1 cellular context compared by ENCODE assay signal in genomic region chr6:158571826-158572652, GRCh38.
TF ChIP-seq lines count a peak whose summit lies in the region.

No MANE protein-coding gene starts in this region.

TF ChIP-seq in HepG2, 621 proteins besides CTCF, POLR2A, EP300 and RAD21 (continued from another document and continues in another):
- TF ChIP-seq, protein P1, sequence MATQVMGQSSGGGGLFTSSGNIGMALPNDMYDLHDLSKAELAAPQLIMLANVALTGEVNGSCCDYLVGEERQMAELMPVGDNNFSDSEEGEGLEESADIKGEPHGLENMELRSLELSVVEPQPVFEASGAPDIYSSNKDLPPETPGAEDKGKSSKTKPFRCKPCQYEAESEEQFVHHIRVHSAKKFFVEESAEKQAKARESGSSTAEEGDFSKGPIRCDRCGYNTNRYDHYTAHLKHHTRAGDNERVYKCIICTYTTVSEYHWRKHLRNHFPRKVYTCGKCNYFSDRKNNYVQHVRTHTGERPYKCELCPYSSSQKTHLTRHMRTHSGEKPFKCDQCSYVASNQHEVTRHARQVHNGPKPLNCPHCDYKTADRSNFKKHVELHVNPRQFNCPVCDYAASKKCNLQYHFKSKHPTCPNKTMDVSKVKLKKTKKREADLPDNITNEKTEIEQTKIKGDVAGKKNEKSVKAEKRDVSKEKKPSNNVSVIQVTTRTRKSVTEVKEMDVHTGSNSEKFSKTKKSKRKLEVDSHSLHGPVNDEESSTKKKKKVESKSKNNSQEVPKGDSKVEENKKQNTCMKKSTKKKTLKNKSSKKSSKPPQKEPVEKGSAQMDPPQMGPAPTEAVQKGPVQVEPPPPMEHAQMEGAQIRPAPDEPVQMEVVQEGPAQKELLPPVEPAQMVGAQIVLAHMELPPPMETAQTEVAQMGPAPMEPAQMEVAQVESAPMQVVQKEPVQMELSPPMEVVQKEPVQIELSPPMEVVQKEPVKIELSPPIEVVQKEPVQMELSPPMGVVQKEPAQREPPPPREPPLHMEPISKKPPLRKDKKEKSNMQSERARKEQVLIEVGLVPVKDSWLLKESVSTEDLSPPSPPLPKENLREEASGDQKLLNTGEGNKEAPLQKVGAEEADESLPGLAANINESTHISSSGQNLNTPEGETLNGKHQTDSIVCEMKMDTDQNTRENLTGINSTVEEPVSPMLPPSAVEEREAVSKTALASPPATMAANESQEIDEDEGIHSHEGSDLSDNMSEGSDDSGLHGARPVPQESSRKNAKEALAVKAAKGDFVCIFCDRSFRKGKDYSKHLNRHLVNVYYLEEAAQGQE (IDR thresholded peaks at IDR 0.05; ENCODE audit: borderline replicate concordance in 1 of 2, low read depth in 1 of 2, low read length in 2 of 2): peak in 1 of 2 experiments; percentile 34; a peak in 2 of 4 replicates
- TF ChIP-seq, protein P2, sequence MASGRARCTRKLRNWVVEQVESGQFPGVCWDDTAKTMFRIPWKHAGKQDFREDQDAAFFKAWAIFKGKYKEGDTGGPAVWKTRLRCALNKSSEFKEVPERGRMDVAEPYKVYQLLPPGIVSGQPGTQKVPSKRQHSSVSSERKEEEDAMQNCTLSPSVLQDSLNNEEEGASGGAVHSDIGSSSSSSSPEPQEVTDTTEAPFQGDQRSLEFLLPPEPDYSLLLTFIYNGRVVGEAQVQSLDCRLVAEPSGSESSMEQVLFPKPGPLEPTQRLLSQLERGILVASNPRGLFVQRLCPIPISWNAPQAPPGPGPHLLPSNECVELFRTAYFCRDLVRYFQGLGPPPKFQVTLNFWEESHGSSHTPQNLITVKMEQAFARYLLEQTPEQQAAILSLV (CRISPR knock-in tag; IDR thresholded peaks at IDR 0.05; ENCODE audit: borderline replicate concordance): peak; percentile 98
- TF ChIP-seq ZFP37 (CRISPR knock-in tag; IDR thresholded peaks at IDR 0.05; ENCODE audit: borderline replicate concordance) (peak; percentile 99), KLF9 (CRISPR knock-in tag; IDR thresholded peaks at IDR 0.05; ENCODE audit: low read depth) (peak; percentile 97), ZNF670 (CRISPR knock-in tag; IDR thresholded peaks at IDR 0.05; ENCODE audit: borderline replicate concordance) (peak; percentile 91), ISX (CRISPR knock-in tag; conservative IDR thresholded peaks at IDR 0.05) (no peak), ZFP62 (CRISPR knock-in tag; IDR thresholded peaks at IDR 0.05) (no peak), SMYD3 (CRISPR knock-in tag; IDR thresholded peaks at IDR 0.05) (peak; percentile 99), ZNF468 (CRISPR knock-in tag; IDR thresholded peaks at IDR 0.05) (peak; percentile 18; the same call in 1 of the 2 replicates), ZNF362 (CRISPR knock-in tag; IDR thresholded peaks at IDR 0.05; ENCODE audit: borderline replicate concordance) (peak; percentile 88), ZNF800 (CRISPR knock-in tag; IDR thresholded peaks at IDR 0.05) (peak; percentile 89; the same call in 1 of the 2 replicates), NCOA1 (CRISPR knock-in tag; IDR thresholded peaks at IDR 0.05) (no peak), ZNF407 (CRISPR knock-in tag; IDR thresholded peaks at IDR 0.05; ENCODE audit: not compliant biosample characterization) (peak; percentile 91), ZNF431 (CRISPR knock-in tag; IDR thresholded peaks at IDR 0.05; ENCODE audit: borderline replicate concordance, low read depth) (peak; percentile 100), DNMT3B (CRISPR knock-in tag; conservative IDR thresholded peaks at IDR 0.05) (no peak; the same call in 1 of the 2 replicates), KLF6 (CRISPR knock-in tag; IDR thresholded peaks at IDR 0.05) (peak; percentile 89), ATAD3A (CRISPR knock-in tag; IDR thresholded peaks at IDR 0.05) (no peak), ZNF772 (CRISPR knock-in tag; IDR thresholded peaks at IDR 0.05) (peak; percentile 97; the same call in 1 of the 2 replicates), NFRKB (IDR thresholded peaks at IDR 0.05) (no peak), TEAD3 (CRISPR knock-in tag; optimal IDR thresholded peaks at IDR 0.05; ENCODE audit: borderline replicate concordance) (peak; percentile 91)
- TF ChIP-seq, protein P3, sequence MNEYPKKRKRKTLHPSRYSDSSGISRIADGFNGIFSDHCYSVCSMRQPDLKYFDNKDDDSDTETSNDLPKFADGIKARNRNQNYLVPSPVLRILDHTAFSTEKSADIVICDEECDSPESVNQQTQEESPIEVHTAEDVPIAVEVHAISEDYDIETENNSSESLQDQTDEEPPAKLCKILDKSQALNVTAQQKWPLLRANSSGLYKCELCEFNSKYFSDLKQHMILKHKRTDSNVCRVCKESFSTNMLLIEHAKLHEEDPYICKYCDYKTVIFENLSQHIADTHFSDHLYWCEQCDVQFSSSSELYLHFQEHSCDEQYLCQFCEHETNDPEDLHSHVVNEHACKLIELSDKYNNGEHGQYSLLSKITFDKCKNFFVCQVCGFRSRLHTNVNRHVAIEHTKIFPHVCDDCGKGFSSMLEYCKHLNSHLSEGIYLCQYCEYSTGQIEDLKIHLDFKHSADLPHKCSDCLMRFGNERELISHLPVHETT (CRISPR knock-in tag; conservative IDR thresholded peaks at IDR 0.05): peak; percentile 88
- TF ChIP-seq, protein P4, sequence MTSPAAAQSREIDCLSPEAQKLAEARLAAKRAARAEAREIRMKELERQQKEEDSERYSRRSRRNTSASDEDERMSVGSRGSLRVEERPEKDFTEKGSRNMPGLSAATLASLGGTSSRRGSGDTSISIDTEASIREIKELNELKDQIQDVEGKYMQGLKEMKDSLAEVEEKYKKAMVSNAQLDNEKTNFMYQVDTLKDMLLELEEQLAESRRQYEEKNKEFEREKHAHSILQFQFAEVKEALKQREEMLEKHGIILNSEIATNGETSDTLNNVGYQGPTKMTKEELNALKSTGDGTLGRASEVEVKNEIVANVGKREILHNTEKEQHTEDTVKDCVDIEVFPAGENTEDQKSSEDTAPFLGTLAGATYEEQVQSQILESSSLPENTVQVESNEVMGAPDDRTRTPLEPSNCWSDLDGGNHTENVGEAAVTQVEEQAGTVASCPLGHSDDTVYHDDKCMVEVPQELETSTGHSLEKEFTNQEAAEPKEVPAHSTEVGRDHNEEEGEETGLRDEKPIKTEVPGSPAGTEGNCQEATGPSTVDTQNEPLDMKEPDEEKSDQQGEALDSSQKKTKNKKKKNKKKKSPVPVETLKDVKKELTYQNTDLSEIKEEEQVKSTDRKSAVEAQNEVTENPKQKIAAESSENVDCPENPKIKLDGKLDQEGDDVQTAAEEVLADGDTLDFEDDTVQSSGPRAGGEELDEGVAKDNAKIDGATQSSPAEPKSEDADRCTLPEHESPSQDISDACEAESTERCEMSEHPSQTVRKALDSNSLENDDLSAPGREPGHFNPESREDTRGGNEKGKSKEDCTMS (CRISPR knock-in tag; conservative IDR thresholded peaks at IDR 0.05): peak; percentile 54; the same call in 1 of the 2 replicates
- TF ChIP-seq, protein P5, sequence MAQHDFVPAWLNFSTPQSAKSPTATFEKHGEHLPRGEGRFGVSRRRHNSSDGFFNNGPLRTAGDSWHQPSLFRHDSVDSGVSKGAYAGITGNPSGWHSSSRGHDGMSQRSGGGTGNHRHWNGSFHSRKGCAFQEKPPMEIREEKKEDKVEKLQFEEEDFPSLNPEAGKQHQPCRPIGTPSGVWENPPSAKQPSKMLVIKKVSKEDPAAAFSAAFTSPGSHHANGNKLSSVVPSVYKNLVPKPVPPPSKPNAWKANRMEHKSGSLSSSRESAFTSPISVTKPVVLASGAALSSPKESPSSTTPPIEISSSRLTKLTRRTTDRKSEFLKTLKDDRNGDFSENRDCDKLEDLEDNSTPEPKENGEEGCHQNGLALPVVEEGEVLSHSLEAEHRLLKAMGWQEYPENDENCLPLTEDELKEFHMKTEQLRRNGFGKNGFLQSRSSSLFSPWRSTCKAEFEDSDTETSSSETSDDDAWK (CRISPR knock-in tag; IDR thresholded peaks at IDR 0.05): no peak
- TF ChIP-seq, protein P6, sequence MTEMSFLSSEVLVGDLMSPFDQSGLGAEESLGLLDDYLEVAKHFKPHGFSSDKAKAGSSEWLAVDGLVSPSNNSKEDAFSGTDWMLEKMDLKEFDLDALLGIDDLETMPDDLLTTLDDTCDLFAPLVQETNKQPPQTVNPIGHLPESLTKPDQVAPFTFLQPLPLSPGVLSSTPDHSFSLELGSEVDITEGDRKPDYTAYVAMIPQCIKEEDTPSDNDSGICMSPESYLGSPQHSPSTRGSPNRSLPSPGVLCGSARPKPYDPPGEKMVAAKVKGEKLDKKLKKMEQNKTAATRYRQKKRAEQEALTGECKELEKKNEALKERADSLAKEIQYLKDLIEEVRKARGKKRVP (CRISPR knock-in tag; IDR thresholded peaks at IDR 0.05): no peak; a peak in 1 of 4 replicates
